8 cellular contexts compared by ENCODE assay signal in the genomic region with DNA sequence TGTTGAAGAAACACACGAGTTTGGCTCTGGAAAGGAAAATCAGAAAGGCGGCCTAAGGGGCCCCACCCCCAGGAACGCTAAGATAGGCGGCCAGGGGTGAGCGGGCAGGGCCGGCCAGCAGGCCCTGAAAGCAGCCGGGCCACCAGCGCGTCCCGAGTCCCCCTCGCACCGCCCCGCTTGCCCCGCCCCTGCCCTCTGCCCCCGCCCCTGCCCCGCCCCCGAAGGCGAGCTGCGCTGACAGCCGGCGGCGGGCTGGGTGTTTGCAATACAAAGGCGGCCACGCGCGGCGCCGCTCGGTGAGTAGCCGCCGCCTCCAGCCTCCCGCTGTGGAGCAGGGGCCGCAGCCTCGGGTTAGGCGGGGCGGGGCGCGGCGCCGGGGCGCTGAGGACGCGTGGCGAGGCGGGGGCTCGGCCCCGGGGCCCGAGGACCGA. TPM values are rescaled to one million over a fixed set of nuclear protein-coding genes. Genes with fewer than 3 reads are reported as not detected.
DNase-seq lines count a peak whose midpoint lies in the region; ATAC-seq and TF ChIP-seq lines count a peak whose summit lies in the region.

A gene with protein sequence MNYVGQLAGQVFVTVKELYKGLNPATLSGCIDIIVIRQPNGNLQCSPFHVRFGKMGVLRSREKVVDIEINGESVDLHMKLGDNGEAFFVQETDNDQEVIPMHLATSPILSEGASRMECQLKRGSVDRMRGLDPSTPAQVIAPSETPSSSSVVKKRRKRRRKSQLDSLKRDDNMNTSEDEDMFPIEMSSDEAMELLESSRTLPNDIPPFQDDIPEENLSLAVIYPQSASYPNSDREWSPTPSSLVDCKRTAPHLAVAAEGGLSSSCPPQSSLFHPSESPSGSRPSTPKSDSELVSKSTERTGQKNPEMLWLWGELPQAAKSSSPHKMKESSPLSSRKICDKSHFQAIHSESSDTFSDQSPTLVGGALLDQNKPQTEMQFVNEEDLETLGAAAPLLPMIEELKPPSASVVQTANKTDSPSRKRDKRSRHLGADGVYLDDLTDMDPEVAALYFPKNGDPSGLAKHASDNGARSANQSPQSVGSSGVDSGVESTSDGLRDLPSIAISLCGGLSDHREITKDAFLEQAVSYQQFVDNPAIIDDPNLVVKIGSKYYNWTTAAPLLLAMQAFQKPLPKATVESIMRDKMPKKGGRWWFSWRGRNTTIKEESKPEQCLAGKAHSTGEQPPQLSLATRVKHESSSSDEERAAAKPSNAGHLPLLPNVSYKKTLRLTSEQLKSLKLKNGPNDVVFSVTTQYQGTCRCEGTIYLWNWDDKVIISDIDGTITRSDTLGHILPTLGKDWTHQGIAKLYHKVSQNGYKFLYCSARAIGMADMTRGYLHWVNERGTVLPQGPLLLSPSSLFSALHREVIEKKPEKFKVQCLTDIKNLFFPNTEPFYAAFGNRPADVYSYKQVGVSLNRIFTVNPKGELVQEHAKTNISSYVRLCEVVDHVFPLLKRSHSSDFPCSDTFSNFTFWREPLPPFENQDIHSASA (plus strand): TSS at position 257 of the 431 bp plus-strand sequence. CDS start 18,910 bp downstream, outside the sequence.

- H3F3A ChIP-seq in PC-3 (ENCODE audit: low read length, unreplicated experiment) = no peaks in the 10 kb centered on the region

- DNase-seq in D341Med (ENCODE audit: low spot score) = peak; percentile 95
- DNase-seq in PC-3 = peak; percentile 81
- DNase-seq in activated T-cell treated with anti-CD3 and anti-CD28 coated beads, Interleukin-2, amount 50 U/mL, for 1 hour = peak; percentile 90
- DNase-seq in epithelial cell of proximal tubule (ENCODE audit: low read depth) = no peak
- peak; percentile 57 to 74 for DNase-seq in stimulated activated CD8-positive, alpha-beta memory T cell treated with anti-CD3 and anti-CD28 coated beads, Interleukin-4, amount 100 ng/mL, for 4 hours (ENCODE audit: low read depth in 2 of 2, low spot score in 1 of 2)

- H3K9me2 ChIP-seq in PC-3 (replicated peaks; ENCODE audit: low read length) = no peaks in the 10 kb centered on the region

- H3K79me2 ChIP-seq in PC-3 (ENCODE audit: low read length) = peaks cover 50% of the 10 kb centered on the region

- TF ChIP-seq CTCF in PC-3 (conservative IDR thresholded peaks at IDR 0.05; ENCODE audit: low read depth, low read length) = no peak
- TF ChIP-seq CTCF in epithelial cell of proximal tubule (conservative IDR thresholded peaks at IDR 0.05; ENCODE audit: low read depth, low read length) = no peak

- H3K36me3 ChIP-seq in HUES48 (ENCODE audit: control insufficient read depth, insufficient read depth, low read length) = no peaks in the 10 kb centered on the region
- no peaks in the 10 kb centered on the region for H3K36me3 ChIP-seq in PC-3 (ENCODE audit: low read depth, low read length)
- no peaks in the 10 kb centered on the region for H3K36me3 ChIP-seq in mucosa of rectum (ENCODE audit: control insufficient read depth in 2 of 2, insufficient read depth in 2 of 2, low read length in 2 of 2)

- H4K20me1 ChIP-seq in PC-3 (ENCODE audit: low read length) = peaks cover 35% of the 10 kb centered on the region

- ATAC-seq in GM21367 (IDR thresholded peaks at IDR 0.05; ENCODE audit: unreplicated experiment) = peak; percentile 32
- ATAC-seq in PC-3 = peak; percentile 65

- peak within 1 kb of the TSS; percentile 65 for H2AFZ ChIP-seq in PC-3 (ENCODE audit: low read length)

- H3K9me3 ChIP-seq in HUES48 (ENCODE audit: control insufficient read depth, insufficient read depth, low read length) (no peaks in the 10 kb centered on the region), PC-3 (ENCODE audit: low read length) (no peaks in the 10 kb centered on the region), mucosa of rectum (ENCODE audit: control insufficient read depth in 2 of 2, low read length in 2 of 2) (no peaks in the 10 kb centered on the region)

- CTCF ChIA-PET in PC-3 (lab: Charles Lee) = interaction anchor here (0.6 to 1.3 kb wide), 6 partner anchors 29 to 83 kb away, joined by 5 to 13 read pairs (median 7); no protein-coding TSS in a partner anchor

- H3K4me1 ChIP-seq in HUES48 (ENCODE audit: control insufficient read depth, insufficient read depth, low read length) (peaks cover 35% of the 10 kb centered on the region), PC-3 (ENCODE audit: insufficient read depth, low read length) (peaks cover 54% of the 10 kb centered on the region), mucosa of rectum (ENCODE audit: control insufficient read depth in 2 of 2, insufficient read depth in 2 of 2, low read length in 2 of 2) (peaks cover 30 to 41% of the 10 kb centered on the region in 2 donors)

- peaks cover 7% of the 10 kb centered on the region; the same call in 1 of the 2 replicates for H3K27me3 ChIP-seq in HUES48 (ENCODE audit: control insufficient read depth, insufficient read depth, low read length)
- no peaks in the 10 kb centered on the region for H3K27me3 ChIP-seq in PC-3 (ENCODE audit: low read length)
- H3K27me3 ChIP-seq in mucosa of rectum (ENCODE audit: control insufficient read depth in 2 of 2, insufficient read depth in 2 of 2, low read length in 2 of 2) = no peaks in the 10 kb centered on the region

- H3K4me2 ChIP-seq in PC-3 (ENCODE audit: low read length) = peak within 1 kb of the TSS; percentile 97

- intact Hi-C loops in PC-3 (cut with micrococcal nuclease) = no loop called here

- no TSS peak for BruUV-seq in PC-3 (replicated peaks; lab: Mats Ljungman, UMichigan)

- H3K4me3 ChIP-seq in HUES48 (ENCODE audit: low read depth, low read length) = peak within 1 kb of the TSS; percentile 64
- H3K4me3 ChIP-seq in PC-3 (ENCODE audit: low read length) = peak within 1 kb of the TSS; percentile 92
- peak within 1 kb of the TSS; percentile 94 for H3K4me3 ChIP-seq in epithelial cell of proximal tubule (ENCODE audit: low read depth, low read length)
- H3K4me3 ChIP-seq in mucosa of rectum (ENCODE audit: low read length in 2 of 2) = peak within 1 kb of the TSS; percentile 66 to 82

- POLR2A ChIA-PET in PC-3 (lab: Charles Lee; ENCODE audit: unreplicated experiment) = interaction anchor here (0.5 to 1.2 kb wide), 4 partner anchors 47 to 792 kb away, joined by 3 to 6 read pairs (median 5); no protein-coding TSS in a partner anchor

- peak within 1 kb of the TSS; percentile 39 for H3K27ac ChIP-seq in HUES48 (ENCODE audit: low read depth, low read length)
- peak within 1 kb of the TSS; percentile 26; the same call in 1 of the 2 replicates for H3K27ac ChIP-seq in PC-3 (ENCODE audit: low read length)
- H3K27ac ChIP-seq in mucosa of rectum (ENCODE audit: low read depth in 2 of 2, low read length in 2 of 2) = peak within 1 kb of the TSS; percentile 81 to 87

- H3K9ac ChIP-seq in HUES48 (ENCODE audit: low read depth, low read length) (peak within 1 kb of the TSS; percentile 83), PC-3 (ENCODE audit: low read length) (peak within 1 kb of the TSS; percentile 78), mucosa of rectum (ENCODE audit: low read depth in 1 of 2, low read length in 2 of 2) (peak within 1 kb of the TSS; percentile 76 to 91)

RNA-seq across cellular contexts. Expression of the gene that starts here (rescaled TPM):
- total RNA-seq in PC-3 (2014; rRNA removed) (40.9 and 46.9 TPM in 2 replicates), epithelial cell of proximal tubule (27.9 and 33.8 TPM in 2 replicates)

Comparison
In these comparisons a context has a peak if more than half of its experiments do, and no peak if none do; other contexts are left out.
1. H3K27ac ChIP-seq: peak in every context shown above with its lines; median percentile 84 in mucosa of rectum; 39 in HUES48; 26 in PC-3.